Comparison of ENCODE assay signal across 32 cellular contexts in genomic region chr4:151548708-151549107, GRCh38.
"Had no signal": no experiment of that assay in that cellular context is flagged by ENCODE, and none has a peak within 500 bp of the region (broad histone marks: within the 10 kb centered on the region; RNA-seq: fewer than 3 reads in every experiment).

No MANE protein-coding gene starts in this region.

- DNase-seq: activated CD4-positive, alpha-beta memory T cell treated with anti-CD3 and anti-CD28 coated beads, Interleukin-2, amount 10 ng/mL, durations not matched to agents 7 days and 5 days; activated CD4-positive, alpha-beta T cell treated with anti-CD3 and anti-CD28 coated beads for 1 hour; activated CD4-positive, alpha-beta T cell treated with anti-CD3 and anti-CD28 coated beads for 4 hours; activated CD4-positive, alpha-beta T cell treated with anti-CD3 and anti-CD28 coated beads, Interleukin-2, amount 10 ng/mL, durations not matched to agents 7 days and 5 days; activated CD4-positive, alpha-beta T cell treated with anti-CD3 and anti-CD28 coated beads, Interleukin-2, amount 50 U/mL, for 4 hours; activated CD8-positive, alpha-beta memory T cell treated with anti-CD3 and anti-CD28 coated beads, Interleukin-2, amount 50 U/mL, for 48 hours; activated effector memory CD4-positive, alpha-beta T cell treated with Interleukin-2 at 50 U/mL for 16 hours; activated naive CD4-positive, alpha-beta T cell treated with anti-CD3 and anti-CD28 coated beads for 36 hours; activated naive CD8-positive, alpha-beta T cell treated with anti-CD3 and anti-CD28 coated beads for 36 hours; activated naive CD8-positive, alpha-beta T cell treated with anti-CD3 and anti-CD28 coated beads, Interleukin-2, amount 50 U/mL, for 24 hours; activated T-cell treated with anti-CD3 and anti-CD28 coated beads for 4 hours; activated T-cell treated with anti-CD3 and anti-CD28 coated beads, Interleukin-2, amount 50 U/mL, for 4 hours; adrenal gland; amygdala; aorta; body of pancreas; caudate nucleus; cortex of kidney; dermis blood vessel endothelial cell; effector CD4-positive, alpha-beta T cell; effector memory CD8-positive, alpha-beta T cell; esophagus squamous epithelium; glutamatergic neuron; heart left ventricle; T-helper 2 cell had no signal

- H3K36me3 ChIP-seq: adrenal gland, heart left ventricle had no signal

- H3K4me3 ChIP-seq: adrenal gland, body of pancreas, esophagus squamous epithelium, heart left ventricle had no signal

- H3K27me3 Mint-ChIP-seq: activated T-helper 17 cell treated with anti-CD3 and anti-CD28 coated beads, Interleukin-2, amount 50 U/mL, for 72 hours had no signal

- H3K27ac ChIP-seq: adrenal gland, body of pancreas, epithelial cell of prostate, esophagus squamous epithelium, heart left ventricle had no signal

- H3K4me3 Mint-ChIP-seq: activated CD4-positive, alpha-beta memory T cell treated with anti-CD3 and anti-CD28 coated beads, Interleukin-2, amount 10 ng/mL, durations not matched to agents 7 days and 5 days; activated CD4-positive, alpha-beta T cell treated with anti-CD3 and anti-CD28 coated beads, Interleukin-2, amount 10 ng/mL, durations not matched to agents 7 days and 5 days; activated naive CD4-positive, alpha-beta T cell treated with anti-CD3 and anti-CD28 coated beads for 36 hours; activated naive CD4-positive, alpha-beta T cell treated with anti-CD3 and anti-CD28 coated beads, Interleukin-2, amount 50 U/mL, for 24 hours; activated naive CD8-positive, alpha-beta T cell treated with anti-CD3 and anti-CD28 coated beads for 36 hours; activated naive CD8-positive, alpha-beta T cell treated with anti-CD3 and anti-CD28 coated beads, Interleukin-2, amount 50 U/mL, for 24 hours; activated T-cell treated with anti-CD3 and anti-CD28 coated beads, Interleukin-2, amount 50 U/mL, for 4 hours; activated T-helper 17 cell treated with anti-CD3 and anti-CD28 coated beads, Interleukin-2, amount 50 U/mL, for 72 hours; effector memory CD8-positive, alpha-beta T cell had no signal

- H3K36me3 Mint-ChIP-seq: activated naive CD4-positive, alpha-beta T cell treated with anti-CD3 and anti-CD28 coated beads, Interleukin-2, amount 50 U/mL, for 24 hours had no signal

- H3K4me1 ChIP-seq: adrenal gland, esophagus squamous epithelium, heart left ventricle had no signal

- ATAC-seq: activated naive CD8-positive, alpha-beta T cell treated with anti-CD3 and anti-CD28 coated beads, Interleukin-2, amount 50 U/mL, for 24 hours; activated T-cell treated with anti-CD3 and anti-CD28 coated beads, Interleukin-2, amount 50 U/mL, for 4 hours; activated T-helper 17 cell treated with anti-CD3 and anti-CD28 coated beads, Interleukin-2, amount 50 U/mL, for 72 hours; body of pancreas; effector memory CD8-positive, alpha-beta T cell; heart left ventricle had no signal

- H3K4me1 Mint-ChIP-seq: activated CD4-positive, alpha-beta memory T cell treated with anti-CD3 and anti-CD28 coated beads, Interleukin-2, amount 10 ng/mL, durations not matched to agents 7 days and 5 days; activated CD4-positive, alpha-beta T cell treated with anti-CD3 and anti-CD28 coated beads, Interleukin-2, amount 10 ng/mL, durations not matched to agents 7 days and 5 days; activated naive CD4-positive, alpha-beta T cell treated with anti-CD3 and anti-CD28 coated beads, Interleukin-2, amount 50 U/mL, for 24 hours; activated naive CD8-positive, alpha-beta T cell treated with anti-CD3 and anti-CD28 coated beads for 36 hours; activated naive CD8-positive, alpha-beta T cell treated with anti-CD3 and anti-CD28 coated beads, Interleukin-2, amount 50 U/mL, for 24 hours; activated T-helper 17 cell treated with anti-CD3 and anti-CD28 coated beads, Interleukin-2, amount 50 U/mL, for 72 hours had no signal

- H3K27ac Mint-ChIP-seq: activated CD4-positive, alpha-beta memory T cell treated with anti-CD3 and anti-CD28 coated beads, Interleukin-2, amount 10 ng/mL, durations not matched to agents 7 days and 5 days; activated CD4-positive, alpha-beta T cell treated with anti-CD3 and anti-CD28 coated beads, Interleukin-2, amount 10 ng/mL, durations not matched to agents 7 days and 5 days; activated naive CD4-positive, alpha-beta T cell treated with anti-CD3 and anti-CD28 coated beads for 36 hours; activated naive CD4-positive, alpha-beta T cell treated with anti-CD3 and anti-CD28 coated beads, Interleukin-2, amount 50 U/mL, for 24 hours; activated naive CD8-positive, alpha-beta T cell treated with anti-CD3 and anti-CD28 coated beads for 36 hours; activated naive CD8-positive, alpha-beta T cell treated with anti-CD3 and anti-CD28 coated beads, Interleukin-2, amount 50 U/mL, for 24 hours; activated T-helper 17 cell treated with anti-CD3 and anti-CD28 coated beads, Interleukin-2, amount 50 U/mL, for 72 hours; effector memory CD8-positive, alpha-beta T cell had no signal

- H3K27me3 ChIP-seq: adrenal gland, body of pancreas, esophagus squamous epithelium, heart left ventricle had no signal

- FAIRE-seq: colon, endometrium, endothelial cell of umbilical vein, frontal cortex had no signal
